Comparison of ENCODE assay signal across 1 cellular context in genomic region chr10:13586676-13587355, GRCh38.
TF ChIP-seq lines count a peak whose summit lies in the region.

TSS of gene PRPF18 (plus strand) at chr10:13586965. CDS start at chr10:13587087, 122 bp downstream.

TF ChIP-seq in H1, 55 proteins besides CTCF, POLR2A, EP300 and RAD21 (continued from another document):
- TF ChIP-seq CHD7 (IDR thresholded peaks at IDR 0.05; ENCODE audit: insufficient replicate concordance, low read length) = no peak
- no peak for TF ChIP-seq SP1 (IDR thresholded peaks at IDR 0.05; ENCODE audit: low read depth, low read length)
- peak; percentile 61; the same call in 1 of the 2 replicates for TF ChIP-seq JUND (IDR thresholded peaks at IDR 0.05; ENCODE audit: low read length)
- no peak for TF ChIP-seq ATF3 (IDR thresholded peaks at IDR 0.05; ENCODE audit: insufficient read depth, low read depth, low read length)
- no peak for TF ChIP-seq CREB1 (IDR thresholded peaks at IDR 0.05)
- no peak for TF ChIP-seq E2F6 (IDR thresholded peaks at IDR 0.05)
- no peak for TF ChIP-seq CHD1 (IDR thresholded peaks at IDR 0.05; ENCODE audit: low read depth, low read length)
- TF ChIP-seq FOSL1 (IDR thresholded peaks at IDR 0.05; ENCODE audit: insufficient read depth, low read depth, low read length) = no peak
- TF ChIP-seq JUN (IDR thresholded peaks at IDR 0.05; ENCODE audit: low read depth, low read length) = no peak
- peak; percentile 98 for TF ChIP-seq SAP30 (IDR thresholded peaks at IDR 0.05; ENCODE audit: insufficient read depth, insufficient replicate concordance, low read length)
- TF ChIP-seq NRF1 (IDR thresholded peaks at IDR 0.05; ENCODE audit: low read depth, low read length) = no peak
- no peak; the same call in 1 of the 2 replicates for TF ChIP-seq SP4 (IDR thresholded peaks at IDR 0.05; ENCODE audit: low read length)
- TF ChIP-seq SIN3A (conservative IDR thresholded peaks at IDR 0.05 in 1 of 2, IDR thresholded peaks at IDR 0.05 in 1 of 2; ENCODE audit: low read depth in 1 of 2, low read length in 2 of 2) = peak in 1 of 2 experiments; percentile 96; a peak in 3 of 4 replicates
- peak; percentile 78 for TF ChIP-seq TBP (IDR thresholded peaks at IDR 0.05; ENCODE audit: low read depth, low read length)
- peak; percentile 85 for TF ChIP-seq TAF1 (IDR thresholded peaks at IDR 0.05; ENCODE audit: low read depth, low read length)
- no peak for TF ChIP-seq NANOG (IDR thresholded peaks at IDR 0.05; ENCODE audit: insufficient read depth, low read depth, low read length, poor library complexity, severe bottlenecking)
- TF ChIP-seq HDAC6 (IDR thresholded peaks at IDR 0.05; ENCODE audit: low read depth, low read length) = no peak
- TF ChIP-seq SRF (IDR thresholded peaks at IDR 0.05; ENCODE audit: low read depth, low read length) = 0 out of 2 replicates have a peak, but pooled peaks have one; percentile 22
- no peak for TF ChIP-seq CHD2 (IDR thresholded peaks at IDR 0.05; ENCODE audit: low read length)
- TF ChIP-seq TEAD4 (IDR thresholded peaks at IDR 0.05; ENCODE audit: low read depth, low read length) = no peak
- peak; percentile 94 for TF ChIP-seq ASH2L (IDR thresholded peaks at IDR 0.05; ENCODE audit: low read length)
- peak; percentile 96 for TF ChIP-seq GABPA (IDR thresholded peaks at IDR 0.05; ENCODE audit: borderline replicate concordance, insufficient read depth, low read length)
- TF ChIP-seq CBX5 (IDR thresholded peaks at IDR 0.05; ENCODE audit: low read depth, low read length) = no peak
- TF ChIP-seq MAFK (IDR thresholded peaks at IDR 0.05; ENCODE audit: low read depth, low read length) = no peak
- no peak for TF ChIP-seq KDM1A (IDR thresholded peaks at IDR 0.05; ENCODE audit: borderline replicate concordance, low read length)
- no peak for TF ChIP-seq CTBP2 (IDR thresholded peaks at IDR 0.05; ENCODE audit: borderline replicate concordance, insufficient read depth, insufficient read length, low read length)
- TF ChIP-seq USF2 (IDR thresholded peaks at IDR 0.05; ENCODE audit: low read length) = 0 out of 2 replicates have a peak, but pooled peaks have one; percentile 31
- TF ChIP-seq SIRT6 (IDR thresholded peaks at IDR 0.05; ENCODE audit: low read length) = no peak
- TF ChIP-seq GTF2F1 (IDR thresholded peaks at IDR 0.05; ENCODE audit: borderline replicate concordance, low read depth, low read length) = no peak
- TF ChIP-seq POLR2AphosphoS5 (IDR thresholded peaks at IDR 0.05; ENCODE audit: low read depth, low read length) = no peak
- no peak for TF ChIP-seq BRCA1 (IDR thresholded peaks at IDR 0.05; ENCODE audit: low read depth, low read length)
- TF ChIP-seq ATF2 (IDR thresholded peaks at IDR 0.05; ENCODE audit: low read length) = 0 out of 2 replicates have a peak, but pooled peaks have one; percentile 31
- TF ChIP-seq BACH1 (IDR thresholded peaks at IDR 0.05; ENCODE audit: low read length) = peak; percentile 81
- TF ChIP-seq EZH2 (IDR thresholded peaks at IDR 0.05; ENCODE audit: low read depth, low read length, severe bottlenecking) = no peak
- TF ChIP-seq ZNF274 (IDR thresholded peaks at IDR 0.05; ENCODE audit: borderline replicate concordance, extremely low read depth, low read length) = no peak
- no peak for TF ChIP-seq RNF2 (IDR thresholded peaks at IDR 0.05; ENCODE audit: borderline replicate concordance, low read depth, low read length, missing control alignments, poor library complexity, severe bottlenecking)
- TF ChIP-seq RXRA (IDR thresholded peaks at IDR 0.05; ENCODE audit: insufficient read depth, low read depth, low read length) = no peak
- TF ChIP-seq CBX8 (IDR thresholded peaks at IDR 0.05; ENCODE audit: borderline replicate concordance, low read depth, low read length) = no peak
- peak; percentile 55; the same call in 1 of the 2 replicates for TF ChIP-seq MAX (IDR thresholded peaks at IDR 0.05)
- peak; percentile 40 for TF ChIP-seq KDM4A (IDR thresholded peaks at IDR 0.05; ENCODE audit: low read depth, low read length, severe bottlenecking)
- TF ChIP-seq TAF7 (optimal IDR thresholded peaks at IDR 0.05; ENCODE audit: borderline replicate concordance, low read depth, low read length) = peak; percentile 70
- peak; percentile 77 for TF ChIP-seq PHF8 (conservative IDR thresholded peaks at IDR 0.05; ENCODE audit: low read depth, low read length)
- TF ChIP-seq YY1 (IDR thresholded peaks at IDR 0.05; ENCODE audit: low read depth, low read length) = no peak
- no peak for TF ChIP-seq POU5F1 (IDR thresholded peaks at IDR 0.05; ENCODE audit: low read depth, low read length)
